In genomic region chr9:131773911-131774379, GRCh38 we compare ENCODE assay signal across 8 cellular contexts. TPM values are rescaled to one million over a fixed set of nuclear protein-coding genes. Genes with fewer than 3 reads are reported as not detected.
DNase-seq lines count a peak whose midpoint lies in the region; ATAC-seq and TF ChIP-seq lines count a peak whose summit lies in the region.

No MANE protein-coding gene starts in this region.

- no peak overlapping the region for H2AFZ ChIP-seq in PC-3 (ENCODE audit: low read length)

- H3K4me2 ChIP-seq in PC-3 (ENCODE audit: low read length), result no peak overlapping the region
- H3K4me2 ChIP-seq in mesendoderm (ENCODE audit: low read length), result no peak overlapping the region

- no CpG with 5 or more reads among the region's 6 CpGs for WGBS in mesendoderm (ENCODE audit: extremely low coverage, insufficient coverage, low lambda C conversion rate)

- peaks cover 27% of the 10 kb centered on the region for H3K27me3 Mint-ChIP-seq in activated naive CD4-positive, alpha-beta T cell treated with anti-CD3 and anti-CD28 coated beads for 36 hours (ENCODE audit: low read depth)

- H3K9me3 ChIP-seq in PC-3 (ENCODE audit: low read length) (no peaks in the 10 kb centered on the region), colonic mucosa (no peaks in the 10 kb centered on the region)

- H3K79me2 ChIP-seq in PC-3 (ENCODE audit: low read length) (no peaks in the 10 kb centered on the region), mesendoderm (ENCODE audit: control insufficient read depth, insufficient read depth, low read length) (no peaks in the 10 kb centered on the region)

- H4K20me1 ChIP-seq in PC-3 (ENCODE audit: low read length), result no peaks in the 10 kb centered on the region

- no peak overlapping the region for H3K27ac ChIP-seq in PC-3 (ENCODE audit: low read length)
- H3K27ac ChIP-seq in colonic mucosa, result no peak overlapping the region
- no peak overlapping the region for H3K27ac ChIP-seq in mesendoderm (ENCODE audit: low read depth, low read length)

- no peak overlapping the region for H4K5ac ChIP-seq in mesendoderm (ENCODE audit: low read length)

- no peak overlapping the region for H2AK5ac ChIP-seq in mesendoderm (ENCODE audit: low read length)

- no peak overlapping the region for H3K27ac Mint-ChIP-seq in activated naive CD4-positive, alpha-beta T cell treated with anti-CD3 and anti-CD28 coated beads for 36 hours

- no peak overlapping the region for H3K23ac ChIP-seq in mesendoderm (ENCODE audit: low read length)

- H3K79me1 ChIP-seq in mesendoderm (ENCODE audit: low read length), result no peaks in the 10 kb centered on the region

- ATAC-seq in PC-3, result peak; percentile 72
- no peak for ATAC-seq in HG02973 (IDR thresholded peaks at IDR 0.05; ENCODE audit: unreplicated experiment)

- no peak overlapping the region for H2BK5ac ChIP-seq in mesendoderm (ENCODE audit: low read length)

- H3F3A ChIP-seq in PC-3 (ENCODE audit: low read length, unreplicated experiment), result no peaks in the 10 kb centered on the region

- H3K9me3 Mint-ChIP-seq in activated naive CD4-positive, alpha-beta T cell treated with anti-CD3 and anti-CD28 coated beads for 36 hours, result no peaks in the 10 kb centered on the region

- H3K36me3 ChIP-seq in PC-3 (ENCODE audit: low read depth, low read length) (no peaks in the 10 kb centered on the region), colonic mucosa (no peaks in the 10 kb centered on the region), mesendoderm (ENCODE audit: control insufficient read depth, insufficient read depth, low read length) (no peaks in the 10 kb centered on the region)

- H3K4ac ChIP-seq in mesendoderm (ENCODE audit: low read depth, low read length), result no peak overlapping the region

- H3K27me3 ChIP-seq in PC-3 (ENCODE audit: low read length), result 0 out of 2 replicates have a peak, but pooled peaks cover 9% of the 10 kb centered on the region
- H3K27me3 ChIP-seq in colonic mucosa, result no peaks in the 10 kb centered on the region
- no peaks in the 10 kb centered on the region for H3K27me3 ChIP-seq in mesendoderm (ENCODE audit: insufficient read depth, low read length, poor library complexity)

- CTCF ChIA-PET in activated naive CD4-positive, alpha-beta T cell treated with anti-CD3 and anti-CD28 coated beads for 36 hours (lab: Charles Lee), result interaction anchor here (0.9 to 1.1 kb wide), 2 partner anchors 11 to 462 kb away, joined by 3 read pairs; no protein-coding TSS in a partner anchor
- CTCF ChIA-PET in PC-3 (lab: Charles Lee), result no interaction called here

- no peak overlapping the region for H2BK15ac ChIP-seq in mesendoderm (replicated peaks; ENCODE audit: low read depth)

- POLR2A ChIA-PET in PC-3 (lab: Charles Lee; ENCODE audit: unreplicated experiment), result no interaction called here

- intact Hi-C loops in activated naive CD4-positive, alpha-beta T cell treated with anti-CD3 and anti-CD28 coated beads for 36 hours (cut with micrococcal nuclease), result no loop called here
- intact Hi-C loops in PC-3 (cut with micrococcal nuclease) (no loop called here), colonic mucosa (cut with DNase I) (no loop called here)

- peak; percentile 60 for DNase-seq in activated naive CD4-positive, alpha-beta T cell treated with anti-CD3 and anti-CD28 coated beads for 36 hours
- no peak for DNase-seq in activated naive CD4-positive, alpha-beta T cell treated with anti-CD3 and anti-CD28 coated beads, Interleukin-2, amount 50 U/mL, for 16 hours
- DNase-seq in PC-3 (peak; percentile 54), colonic mucosa (peak; percentile 46), mesendoderm (peak; percentile 77), GDM1 (lab: John Stamatoyannopoulos, UW) (no peak), NCI-H1694 treated with DMSO at 0.1 percent for 48 hours (lab: John Stamatoyannopoulos, UW) (no peak)

- H3K4me3 Mint-ChIP-seq in activated naive CD4-positive, alpha-beta T cell treated with anti-CD3 and anti-CD28 coated beads for 36 hours, result no peak overlapping the region

- TF ChIP-seq CTCF in PC-3 (conservative IDR thresholded peaks at IDR 0.05; ENCODE audit: low read depth, low read length) (no peak), colonic mucosa (IDR thresholded peaks at IDR 0.05) (no peak)

- H3K4me3 ChIP-seq in PC-3 (ENCODE audit: low read length), result no peak overlapping the region
- H3K4me3 ChIP-seq in colonic mucosa, result no peak overlapping the region
- no peak overlapping the region for H3K4me3 ChIP-seq in mesendoderm (ENCODE audit: low read length)

- no peak overlapping the region for H3K18ac ChIP-seq in mesendoderm (ENCODE audit: low read length)

- H3K9ac ChIP-seq in PC-3 (ENCODE audit: low read length) (no peak overlapping the region), colonic mucosa (ENCODE audit: low read depth in 2 of 2, low read length in 2 of 2) (no peak overlapping the region), mesendoderm (ENCODE audit: low read length) (no peak overlapping the region)

- BruUV-seq in PC-3 (replicated peaks; lab: Mats Ljungman, UMichigan), result no TSS peak

- no peak overlapping the region for H2BK120ac ChIP-seq in mesendoderm (ENCODE audit: low read depth, low read length)

- H3K9me2 ChIP-seq in PC-3 (replicated peaks; ENCODE audit: low read length), result no peaks in the 10 kb centered on the region

- H3K4me1 ChIP-seq in PC-3 (ENCODE audit: insufficient read depth, low read length) (no peaks in the 10 kb centered on the region), colonic mucosa (no peaks in the 10 kb centered on the region), mesendoderm (ENCODE audit: control insufficient read depth, low read depth, low read length) (no peaks in the 10 kb centered on the region)

- H3K56ac ChIP-seq in mesendoderm (ENCODE audit: low read length), result no peak overlapping the region

- H4K8ac ChIP-seq in mesendoderm (ENCODE audit: low read depth, low read length), result no peak overlapping the region

- no peaks in the 10 kb centered on the region for H3K4me1 Mint-ChIP-seq in activated naive CD4-positive, alpha-beta T cell treated with anti-CD3 and anti-CD28 coated beads for 36 hours (ENCODE audit: low read depth)

- no peaks in the 10 kb centered on the region for H3K36me3 Mint-ChIP-seq in activated naive CD4-positive, alpha-beta T cell treated with anti-CD3 and anti-CD28 coated beads for 36 hours (ENCODE audit: low read depth)

RNA-seq across cellular contexts. Expression of gene RAPGEF1, which starts 34.1 kb away (rescaled TPM):
- 10 to 100 TPM; 55.9 to 59.9 TPM for total RNA-seq in activated naive CD4-positive, alpha-beta T cell treated with anti-CD3 and anti-CD28 coated beads for 36 hours
- total RNA-seq in PC-3 (2014; rRNA removed) (25.2 and 38.0 TPM in 2 replicates), colonic mucosa (10 to 100 TPM; 47.2 to 58.6 TPM)
- polyA plus RNA-seq in mesendoderm (2013, experiment 1 of 2), result 43.2 TPM
- 44.5 TPM for polyA plus RNA-seq in mesendoderm (2013, experiment 2 of 2)

Comparison
In these comparisons a context has a peak if more than half of its experiments do, and no peak if none do; other contexts are left out.
1. DNase-seq: peak in activated naive CD4-positive, alpha-beta T cell treated with anti-CD3 and anti-CD28 coated beads for 36 hours (single experiment), PC-3 (single experiment), colonic mucosa (single experiment) and mesendoderm (single experiment); none in activated naive CD4-positive, alpha-beta T cell treated with anti-CD3 and anti-CD28 coated beads, Interleukin-2, amount 50 U/mL, for 16 hours (single experiment), GDM1 (single experiment) and NCI-H1694 treated with DMSO at 0.1 percent for 48 hours (single experiment).